Comparison of ENCODE assay signal across 9 cellular contexts in genomic region chr5:84255318-84255717, GRCh38.
DNase-seq lines count a peak whose midpoint lies in the region; ATAC-seq, FAIRE-seq and TF ChIP-seq lines count a peak whose summit lies in the region.
"Had no signal": no experiment of that assay in that cellular context is flagged by ENCODE, and none has a peak within 500 bp of the region (broad histone marks: within the 10 kb centered on the region; RNA-seq: fewer than 3 reads in every experiment).

No MANE protein-coding gene starts in this region.

- no peaks in the 10 kb centered on the region; the same call in 1 of the 2 replicates for H3K9me3 ChIP-seq in SK-N-SH
- H3K9me3 ChIP-seq: body of pancreas had no signal

- TF ChIP-seq CTCF in SK-N-SH (IDR thresholded peaks at IDR 0.05), result peak; percentile 52

- FAIRE-seq in GM19239 (lab: Jason Lieb, UNC), result no peak

- TF ChIP-seq EP300 in SK-N-SH (IDR thresholded peaks at IDR 0.05; ENCODE audit: borderline replicate concordance in 1 of 2, low read depth in 1 of 2, low read length in 1 of 2), result no peak

- H3K79me2 ChIP-seq in SK-N-SH (ENCODE audit: insufficient read depth), result peaks cover 12% of the 10 kb centered on the region; the same call in 1 of the 2 replicates

- TF ChIP-seq RAD21 in SK-N-SH (IDR thresholded peaks at IDR 0.05; ENCODE audit: low read length), result peak; percentile 64

- no peaks in the 10 kb centered on the region for H4K20me1 ChIP-seq in SK-N-SH (ENCODE audit: insufficient read depth)

- CTCF ChIA-PET in SK-N-SH (lab: Yijun Ruan, JAX), result interaction anchor here (0.6 to 2.4 kb wide), 13 partner anchors 9 to 537 kb away, joined by 3 to 13 read pairs (median 5); no protein-coding TSS in a partner anchor

- H3K4me2 ChIP-seq in SK-N-SH, result no peak overlapping the region

- H3K4me3 ChIP-seq in SK-N-SH (ENCODE audit: low read depth in 2 of 2, low read length in 1 of 2), result no peak overlapping the region
- H3K4me3 ChIP-seq: body of pancreas had no signal

- peak; percentile 20 for DNase-seq in D341Med (ENCODE audit: low spot score)
- peak; percentile 27 for DNase-seq in SK-N-SH
- DNase-seq in kidney glomerular epithelial cell (lab: John Stamatoyannopoulos, UW), result peak; percentile 8
- DNase-seq in GM19239 (ENCODE audit: insufficient read length, low spot score), result no peak
- DNase-seq in NCI-H2107 treated with DMSO at 0.1 percent for 48 hours (lab: John Stamatoyannopoulos, UW; ENCODE audit: unreplicated experiment), result no peak
- no peak for DNase-seq in activated CD8-positive, alpha-beta memory T cell treated with anti-CD3 and anti-CD28 coated beads, Interleukin-2, amount 50 U/mL, for 48 hours
- DNase-seq: body of pancreas had no signal

- peaks cover 9% of the 10 kb centered on the region for H3F3A ChIP-seq in SK-N-SH (replicated peaks; ENCODE audit: insufficient read depth)

- no peak overlapping the region for H3K9ac ChIP-seq in SK-N-SH

- POLR2A ChIA-PET in SK-N-SH (lab: Yijun Ruan, JAX), result no interaction called here

- H3K27me3 ChIP-seq in SK-N-SH (ENCODE audit: insufficient read depth), result no peaks in the 10 kb centered on the region
- H3K27me3 ChIP-seq: body of pancreas had no signal

- H3K4me1 ChIP-seq in SK-N-SH (ENCODE audit: control insufficient read depth in 1 of 2, insufficient read depth in 2 of 2, low read depth in 1 of 2, low read length in 1 of 2), result peaks cover 3% of the 10 kb centered on the region in 2 experiments; a peak in 2 of 4 replicates
- H3K4me1 ChIP-seq: body of pancreas had no signal

- ATAC-seq in HG02852 (IDR thresholded peaks at IDR 0.05; ENCODE audit: unreplicated experiment) (peak; percentile 30), GM21447 (IDR thresholded peaks at IDR 0.05; ENCODE audit: unreplicated experiment) (no peak)
- ATAC-seq: body of pancreas had no signal

- H3K27ac ChIP-seq in SK-N-SH (ENCODE audit: low read depth in 2 of 2, low read length in 1 of 2), result no peak overlapping the region
- H3K27ac ChIP-seq: body of pancreas had no signal

- peaks cover 0 to 11% of the 10 kb centered on the region in 2 experiments for H3K36me3 ChIP-seq in SK-N-SH (replicated peaks in 1 of 2; ENCODE audit: control insufficient read depth in 1 of 2, insufficient read depth in 2 of 2, low read length in 1 of 2)

- H3K9me2 ChIP-seq in SK-N-SH, result no peaks in the 10 kb centered on the region

- H2AFZ ChIP-seq in SK-N-SH (ENCODE audit: low read depth), result no peak overlapping the region

TF ChIP-seq in SK-N-SH, 30 proteins besides CTCF, POLR2A, EP300 and RAD21:
- peak; percentile 49; the same call in 1 of the 2 replicates for TF ChIP-seq SMC3 (IDR thresholded peaks at IDR 0.05; ENCODE audit: low read depth, low read length)
- TF ChIP-seq PBX3 (IDR thresholded peaks at IDR 0.05), result no peak

Comparison
In these comparisons a context has a peak if more than half of its experiments do, and no peak if none do; other contexts are left out.
1. DNase-seq: peak in D341Med (single experiment), SK-N-SH (single experiment) and kidney glomerular epithelial cell (single experiment); none in GM19239 (single experiment), NCI-H2107 treated with DMSO at 0.1 percent for 48 hours (single experiment) and activated CD8-positive, alpha-beta memory T cell treated with anti-CD3 and anti-CD28 coated beads, Interleukin-2, amount 50 U/mL, for 48 hours (single experiment).